ENCODE assay signal across 18 cellular contexts in genomic region chr3:12408984-12409383, GRCh38.
"Had no signal": no experiment of that assay in that cellular context is flagged by ENCODE, and none has a peak within 500 bp of the region (broad histone marks: within the 10 kb centered on the region; RNA-seq: fewer than 3 reads in every experiment).

No MANE protein-coding gene starts in this region.

- H3K4me1 ChIP-seq: psoas muscle, vagina had no signal

- H3K9me3 ChIP-seq: psoas muscle, spleen, suprapubic skin, vagina had no signal

- DNase-seq: cortex of kidney; head of caudate nucleus; hippocampal formation; mammary epithelial cell; mesendoderm; midbrain; naive thymus-derived CD8-positive, alpha-beta T cell; nephron progenitor cell; nucleus accumbens; psoas muscle; right cardiac atrium; spleen; stimulated activated naive B cell treated with anti-CD40 and anti-IgM and Interleukin-4, amounts not matched to agents 10 μg/mL and 1 μg/mL and 100 μg/mL, for 72 hours; trophoblast cell had no signal

- H3K36me3 ChIP-seq: spleen, suprapubic skin, vagina had no signal

- H3K4me3 ChIP-seq: psoas muscle, skin epidermis, spleen, suprapubic skin, vagina had no signal

- ATAC-seq: left colon; naive thymus-derived CD8-positive, alpha-beta T cell; psoas muscle; right cardiac atrium; stimulated activated naive B cell treated with anti-CD40 and anti-IgM and Interleukin-4, amounts not matched to agents 10 μg/mL and 1 μg/mL and 100 μg/mL, for 72 hours had no signal

- H3K27ac ChIP-seq: psoas muscle, skin epidermis, spleen, suprapubic skin, vagina had no signal

- H3K27me3 ChIP-seq: spleen, suprapubic skin, vagina had no signal
